9 cellular contexts compared by ENCODE assay signal in genomic region chr13:28805193-28805819, GRCh38. TPM values are rescaled to one million over a fixed set of nuclear protein-coding genes. Genes with fewer than 3 reads are reported as not detected.
DNase-seq lines count a peak whose midpoint lies in the region; ATAC-seq, FAIRE-seq and TF ChIP-seq lines count a peak whose summit lies in the region.
"Had no signal": no experiment of that assay in that cellular context is flagged by ENCODE, and none has a peak within 500 bp of the region (broad histone marks: within the 10 kb centered on the region; RNA-seq: fewer than 3 reads in every experiment).

No MANE protein-coding gene starts in this region.

- H3K4me3 Mint-ChIP-seq in activated naive CD8-positive, alpha-beta T cell treated with anti-CD3 and anti-CD28 coated beads for 36 hours, result no peak overlapping the region

- TF ChIP-seq POLR2A in GM12892 (IDR thresholded peaks at IDR 0.05; ENCODE audit: low read depth, low read length), result no peak

- ATAC-seq in HG03159 (IDR thresholded peaks at IDR 0.05; ENCODE audit: unreplicated experiment), result no peak
- ATAC-seq in GM18861 (IDR thresholded peaks at IDR 0.05; ENCODE audit: unreplicated experiment), result no peak

- no peak overlapping the region for H4K8ac ChIP-seq in mesendoderm (ENCODE audit: low read depth, low read length)

- no peaks in the 10 kb centered on the region for H3K9me2 ChIP-seq in Karpas-422 (replicated peaks; ENCODE audit: insufficient read depth, low read length)

- H2AFZ ChIP-seq in Karpas-422 (ENCODE audit: low read length), result no peak overlapping the region

- H3K79me1 ChIP-seq in mesendoderm (ENCODE audit: low read length), result no peaks in the 10 kb centered on the region

- no peak overlapping the region for H3K18ac ChIP-seq in mesendoderm (ENCODE audit: low read length)

- H3K27ac ChIP-seq in Karpas-422 (ENCODE audit: low read length), result no peak overlapping the region
- no peak overlapping the region for H3K27ac ChIP-seq in mesendoderm (ENCODE audit: low read depth, low read length)

- H3K36me3 Mint-ChIP-seq in activated naive CD8-positive, alpha-beta T cell treated with anti-CD3 and anti-CD28 coated beads for 36 hours, result peaks cover 4% of the 10 kb centered on the region

- no peak overlapping the region for H2BK15ac ChIP-seq in mesendoderm (replicated peaks; ENCODE audit: low read depth)

- no peak for FAIRE-seq in D721Med (lab: Jason Lieb, UNC)
- no peak for FAIRE-seq in GM12892 (lab: Jason Lieb, UNC)

- H3K27me3 Mint-ChIP-seq in activated naive CD8-positive, alpha-beta T cell treated with anti-CD3 and anti-CD28 coated beads for 36 hours, result peaks cover 35% of the 10 kb centered on the region

- H3K56ac ChIP-seq in mesendoderm (ENCODE audit: low read length), result no peak overlapping the region

- DNase-seq in D721Med (ENCODE audit: insufficient read length, low spot score), result no peak
- DNase-seq in Karpas-422, result peak; percentile 86
- peak; percentile 30 for DNase-seq in activated naive CD8-positive, alpha-beta T cell treated with anti-CD3 and anti-CD28 coated beads for 36 hours
- peak; percentile 56 for DNase-seq in mesendoderm
- no peak for DNase-seq in activated gamma-delta T cell treated with Interleukin-2 at 50 U/mL for 16 hours
- DNase-seq in GM12892 (ENCODE audit: insufficient read length), result no peak

- no peak overlapping the region for H4K5ac ChIP-seq in mesendoderm (ENCODE audit: low read length)

- H3K23ac ChIP-seq in mesendoderm (ENCODE audit: low read length), result no peak overlapping the region

- no peak overlapping the region for H3K4me3 ChIP-seq in Karpas-422 (ENCODE audit: low read length)
- H3K4me3 ChIP-seq in mesendoderm (ENCODE audit: low read length), result no peak overlapping the region
- H3K4me3 ChIP-seq: HAP-1 had no signal

- H3K4me1 ChIP-seq in Karpas-422 (ENCODE audit: low read length) (no peaks in the 10 kb centered on the region), mesendoderm (ENCODE audit: control insufficient read depth, low read depth, low read length) (no peaks in the 10 kb centered on the region)
- H3K4me1 ChIP-seq: HAP-1 had no signal

- no peak overlapping the region for H3K4ac ChIP-seq in mesendoderm (ENCODE audit: low read depth, low read length)

- H3K4me1 Mint-ChIP-seq in activated naive CD8-positive, alpha-beta T cell treated with anti-CD3 and anti-CD28 coated beads for 36 hours, result no peaks in the 10 kb centered on the region

- TF ChIP-seq CTCF in D721Med (IDR thresholded peaks at IDR 0.05; ENCODE audit: insufficient read depth, missing control alignments), result peak; percentile 20

- H2AK5ac ChIP-seq in mesendoderm (ENCODE audit: low read length), result no peak overlapping the region

- H2BK5ac ChIP-seq in mesendoderm (ENCODE audit: low read length), result no peak overlapping the region

- H3K79me2 ChIP-seq in Karpas-422 (ENCODE audit: low read length) (no peaks in the 10 kb centered on the region), mesendoderm (ENCODE audit: control insufficient read depth, insufficient read depth, low read length) (no peaks in the 10 kb centered on the region)

- no peaks in the 10 kb centered on the region for H3K27me3 ChIP-seq in Karpas-422 (ENCODE audit: low read length)
- H3K27me3 ChIP-seq in mesendoderm (ENCODE audit: insufficient read depth, low read length, poor library complexity), result no peaks in the 10 kb centered on the region

- no peak overlapping the region for H3K9ac ChIP-seq in Karpas-422 (ENCODE audit: low read length)
- no peak overlapping the region for H3K9ac ChIP-seq in mesendoderm (ENCODE audit: low read length)

- peaks cover 18% of the 10 kb centered on the region for H3K9me3 Mint-ChIP-seq in activated naive CD8-positive, alpha-beta T cell treated with anti-CD3 and anti-CD28 coated beads for 36 hours

- no peak overlapping the region for H2BK120ac ChIP-seq in mesendoderm (ENCODE audit: low read depth, low read length)

- H3K9me3 ChIP-seq in Karpas-422 (ENCODE audit: low read length), result peaks cover 14% of the 10 kb centered on the region

- no CpG with 5 or more reads among the region's 11 CpGs for WGBS in mesendoderm (ENCODE audit: extremely low coverage, insufficient coverage, low lambda C conversion rate)

- H3K36me3 ChIP-seq in Karpas-422 (ENCODE audit: insufficient read depth, low read length), result no peaks in the 10 kb centered on the region
- no peaks in the 10 kb centered on the region for H3K36me3 ChIP-seq in mesendoderm (ENCODE audit: control insufficient read depth, insufficient read depth, low read length)
- H3K36me3 ChIP-seq: HAP-1 had no signal

- H4K20me1 ChIP-seq in Karpas-422 (ENCODE audit: insufficient read depth, low read depth, low read length), result no peaks in the 10 kb centered on the region

- H3K27ac Mint-ChIP-seq in activated naive CD8-positive, alpha-beta T cell treated with anti-CD3 and anti-CD28 coated beads for 36 hours, result no peak overlapping the region

- no peak overlapping the region for H3K4me2 ChIP-seq in Karpas-422 (ENCODE audit: low read depth, low read length, poor library complexity, severe bottlenecking)
- no peak overlapping the region for H3K4me2 ChIP-seq in mesendoderm (ENCODE audit: low read length)

RNA-seq across cellular contexts. Expression of gene MTUS2, which starts 14.8 kb away (rescaled TPM):
- total RNA-seq in Karpas-422 (2014; rRNA removed; shearing (Covaris generic); ENCODE audit: low replicate concordance), result 4.7 and 6.6 TPM in 2 replicates
- not detected for total RNA-seq in activated naive CD8-positive, alpha-beta T cell treated with anti-CD3 and anti-CD28 coated beads for 36 hours
- polyA plus RNA-seq in mesendoderm (2013, experiment 1 of 2), result 0.14 TPM
- polyA plus RNA-seq in mesendoderm (2013, experiment 2 of 2), result 0.17 TPM
- polyA plus RNA-seq in GM12892 (2012; ENCODE audit: missing spikeins), result not detected

Comparison
In these comparisons a context has a peak if more than half of its experiments do, and no peak if none do; other contexts are left out.
1. DNase-seq: peak in Karpas-422 (single experiment), activated naive CD8-positive, alpha-beta T cell treated with anti-CD3 and anti-CD28 coated beads for 36 hours (single experiment) and mesendoderm (single experiment); none in D721Med (single experiment), activated gamma-delta T cell treated with Interleukin-2 at 50 U/mL for 16 hours (single experiment) and GM12892 (single experiment).